ENCODE assay signal across 25 cellular contexts in the genomic region with DNA sequence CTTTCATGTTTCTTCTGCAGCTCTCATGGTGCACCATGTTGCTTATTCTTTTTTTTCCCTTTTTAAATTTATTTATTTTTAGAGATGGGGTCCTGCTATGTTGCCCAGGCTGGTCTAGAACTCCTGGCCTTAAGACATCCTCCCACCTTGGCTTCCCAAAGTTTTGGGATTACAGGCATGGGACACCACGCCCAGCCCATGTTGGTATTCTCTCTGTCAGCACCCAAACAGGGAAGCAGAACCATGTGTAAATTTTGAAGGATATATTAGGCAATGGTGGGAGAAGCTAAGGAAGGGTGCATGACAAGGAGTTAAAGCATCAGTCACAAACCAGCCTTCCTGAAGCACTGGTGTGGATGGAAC. TPM values are rescaled to one million over a fixed set of nuclear protein-coding genes. Genes with fewer than 3 reads are reported as not detected.
DNase-seq lines count a peak whose midpoint lies in the region; ATAC-seq, FAIRE-seq and TF ChIP-seq lines count a peak whose summit lies in the region.
"Had no signal": no experiment of that assay in that cellular context is flagged by ENCODE, and none has a peak within 500 bp of the region (broad histone marks: within the 10 kb centered on the region; RNA-seq: fewer than 3 reads in every experiment).

No MANE protein-coding gene starts in this region.

- H3K79me2 ChIP-seq in astrocyte (ENCODE audit: insufficient read depth, low read length): no peaks in the 10 kb centered on the region

- no peak overlapping the region for H3K4me3 Mint-ChIP-seq in astrocyte (ENCODE audit: unreplicated experiment)
- H3K4me3 Mint-ChIP-seq in activated CD4-positive, alpha-beta memory T cell treated with anti-CD3 and anti-CD28 coated beads for 36 hours: no peak overlapping the region

- H3K4me1 Mint-ChIP-seq in astrocyte (ENCODE audit: low read depth, unreplicated experiment): peaks cover 48% of the 10 kb centered on the region
- no peaks in the 10 kb centered on the region for H3K4me1 Mint-ChIP-seq in activated CD4-positive, alpha-beta memory T cell treated with anti-CD3 and anti-CD28 coated beads for 36 hours (ENCODE audit: low read depth)

- H4K20me1 ChIP-seq in astrocyte (ENCODE audit: insufficient read depth, low read length): no peaks in the 10 kb centered on the region

- peak overlapping the region; percentile 100 for H3K27ac Mint-ChIP-seq in astrocyte (ENCODE audit: unreplicated experiment)
- no peak overlapping the region for H3K27ac Mint-ChIP-seq in activated CD4-positive, alpha-beta memory T cell treated with anti-CD3 and anti-CD28 coated beads for 36 hours

- H3K27me3 Mint-ChIP-seq in astrocyte (ENCODE audit: low read depth, unreplicated experiment): no peaks in the 10 kb centered on the region
- H3K27me3 Mint-ChIP-seq in activated CD4-positive, alpha-beta memory T cell treated with anti-CD3 and anti-CD28 coated beads for 36 hours: peaks cover 4% of the 10 kb centered on the region

- H3K9me3 ChIP-seq in HEK293 (ENCODE audit: control insufficient read depth, insufficient read depth, low read depth, low read length): no peaks in the 10 kb centered on the region
- H3K9me3 ChIP-seq in astrocyte (ENCODE audit: insufficient read depth, low read depth, low read length): no peaks in the 10 kb centered on the region
- H3K9me3 ChIP-seq in thoracic aorta: no peaks in the 10 kb centered on the region
- H3K9me3 ChIP-seq: BE2C, SJSA1 had no signal

- H3K36me3 ChIP-seq in HEK293 (ENCODE audit: control insufficient read depth in 2 of 2, insufficient read depth in 1 of 2, low read length in 2 of 2): no peaks in the 10 kb centered on the region
- no peaks in the 10 kb centered on the region for H3K36me3 ChIP-seq in astrocyte (ENCODE audit: insufficient read depth, low read length)
- H3K36me3 ChIP-seq in thoracic aorta: no peaks in the 10 kb centered on the region
- H3K36me3 ChIP-seq: BE2C, SJSA1 had no signal

- no peak overlapping the region for H2AFZ ChIP-seq in astrocyte (ENCODE audit: low read depth, low read length)
- H2AFZ ChIP-seq: PC-9 had no signal

- POLR2A ChIA-PET in HEK293 (lab: Yijun Ruan, JAX): interaction anchor here (0.7 to 2.2 kb wide), 5 partner anchors 16 to 232 kb away, joined by 3 to 6 read pairs (median 3); partner anchors contain the start of genes EPHX1, PYCR2 and SRP9
- POLR2A ChIA-PET in activated CD4-positive, alpha-beta memory T cell treated with anti-CD3 and anti-CD28 coated beads for 36 hours (lab: Charles Lee): no interaction called here

- peaks cover 1% of the 10 kb centered on the region for H3K36me3 Mint-ChIP-seq in astrocyte (ENCODE audit: low read depth, unreplicated experiment)
- H3K36me3 Mint-ChIP-seq in activated CD4-positive, alpha-beta memory T cell treated with anti-CD3 and anti-CD28 coated beads for 36 hours: no peaks in the 10 kb centered on the region

- H3K27me3 ChIP-seq in astrocyte (ENCODE audit: insufficient read depth, low read length) (no peaks in the 10 kb centered on the region), thoracic aorta (replicated peaks; ENCODE audit: insufficient read depth) (no peaks in the 10 kb centered on the region)
- H3K27me3 ChIP-seq: BE2C, SJSA1 had no signal

- DNase-seq in astrocyte (ENCODE audit: low read depth): no peak
- peak; percentile 5 for DNase-seq in myocyte (ENCODE audit: low read depth)
- no peak for DNase-seq in thoracic aorta (ENCODE audit: low spot score)
- no peak for DNase-seq in activated CD4-positive, alpha-beta memory T cell treated with anti-CD3 and anti-CD28 coated beads for 36 hours
- DNase-seq in AG20443 (ENCODE audit: low spot score): no peak
- DNase-seq in NCI-H146 treated with DMSO at 0.1 percent for 48 hours (lab: John Stamatoyannopoulos, UW; ENCODE audit: unreplicated experiment): no peak
- DNase-seq: BE2C; Calu3; DMS79 treated with DMSO at 0.1 percent for 48 hours; GF-D8; MV-4-11; NCI-H1105; NCI-H1436 treated with DMSO at 0.1 percent for 48 hours; NCI-H446; NCI-H526; NCI-H82; NK-92 treated with Interleukin-12 subunit alpha and Interleukin-12 subunit beta, amount 100 ng/mL, for 24 hours; PC-9 had no signal

- no peak for ATAC-seq in thoracic aorta (ENCODE audit: insufficient number of reproducible peaks, low FRiP score, low read depth)
- ATAC-seq: K562, Right ventricle myocardium inferior had no signal

- TF ChIP-seq CTCF in HEK293 (tag by site-specific recombination; IDR thresholded peaks at IDR 0.05) (no peak), astrocyte (IDR thresholded peaks at IDR 0.05; ENCODE audit: insufficient read depth, low read depth, low read length) (no peak), thoracic aorta (IDR thresholded peaks at IDR 0.05) (no peak)

- no peak overlapping the region for H3K27ac ChIP-seq in HEK293 (ENCODE audit: extremely low read depth, low read depth, low read length)
- H3K27ac ChIP-seq in astrocyte (ENCODE audit: low read depth, low read length): peak overlapping the region; percentile 6
- H3K27ac ChIP-seq in thoracic aorta: peak overlapping the region; percentile 82 to 85
- H3K27ac ChIP-seq: PC-9 had no signal

- H3K4me2 ChIP-seq in astrocyte (ENCODE audit: low read length): no peak overlapping the region
- H3K4me2 ChIP-seq: PC-9 had no signal

- H3K4me3 ChIP-seq in HEK293 (ENCODE audit: low read depth, low read length) (no peak overlapping the region), astrocyte (ENCODE audit: insufficient read depth, low read depth, low read length) (no peak overlapping the region), thoracic aorta (no peak overlapping the region)
- H3K4me3 ChIP-seq: K562, PC-9, SJSA1 had no signal

- intact Hi-C loops in activated CD4-positive, alpha-beta memory T cell treated with anti-CD3 and anti-CD28 coated beads for 36 hours (cut with micrococcal nuclease): no loop called here

- peaks cover 3% of the 10 kb centered on the region for H3K9me3 Mint-ChIP-seq in astrocyte (ENCODE audit: unreplicated experiment)
- H3K9me3 Mint-ChIP-seq in activated CD4-positive, alpha-beta memory T cell treated with anti-CD3 and anti-CD28 coated beads for 36 hours: peaks cover 4% of the 10 kb centered on the region

- no peak overlapping the region for H3K9ac ChIP-seq in astrocyte (ENCODE audit: low read length)

- CTCF ChIA-PET in HEK293 (lab: Yijun Ruan, JAX): interaction anchor here (0.6 to 3.4 kb wide), 8 partner anchors 8 to 218 kb away, joined by 3 to 12 read pairs (median 4); no protein-coding TSS in a partner anchor
- CTCF ChIA-PET in activated CD4-positive, alpha-beta memory T cell treated with anti-CD3 and anti-CD28 coated beads for 36 hours (lab: Charles Lee): no interaction called here

- FAIRE-seq in astrocyte (lab: Jason Lieb, UNC): no peak
- FAIRE-seq: GM12891, GM19239, H54, K562 had no signal

- peaks cover 15% of the 10 kb centered on the region for H3K4me1 ChIP-seq in HEK293 (ENCODE audit: control insufficient read depth, insufficient read depth, low read length)
- peaks cover 26% of the 10 kb centered on the region for H3K4me1 ChIP-seq in astrocyte (ENCODE audit: insufficient read depth, low read length)
- H3K4me1 ChIP-seq in thoracic aorta (ENCODE audit: control insufficient read depth in 1 of 2, low read depth in 2 of 2): peaks cover 41 to 71% of the 10 kb centered on the region in 2 donors

TF ChIP-seq in HEK293, 187 proteins besides CTCF, POLR2A, EP300 and RAD21:
- no peak for TF ChIP-seq ZNF157 (tag by site-specific recombination; IDR thresholded peaks at IDR 0.05)
- peak; percentile 69; the same call in 1 of the 2 replicates for TF ChIP-seq ZNF121 (tag by site-specific recombination; IDR thresholded peaks at IDR 0.05)
TF ChIP-seq in HEK293: peak in this region for 1.

RNA-seq across cellular contexts. Expression of gene ENAH, which starts 39.6 kb away (rescaled TPM):
- 749 and 829 TPM in 2 replicates for total RNA-seq in astrocyte
- 70.3 and 88.1 TPM in 2 replicates for total RNA-seq in myocyte
- polyA plus RNA-seq in myocyte (2012): 65.8 TPM
- 100 to 1,000 TPM; 111 to 119 TPM for total RNA-seq in thoracic aorta
- total RNA-seq in activated CD4-positive, alpha-beta memory T cell treated with anti-CD3 and anti-CD28 coated beads for 36 hours: under 1 TPM; 0.80 to 0.95 TPM

Comparison
In these comparisons a context has a peak if more than half of its experiments do, and no peak if none do; other contexts are left out.
1. RNA of gene ENAH, which starts 39.6 kb away (total RNA-seq): 749 to 829 TPM in astrocyte, 111 to 119 TPM in thoracic aorta and 70.3 to 88.1 TPM in myocyte; 0.80 to 0.95 TPM in activated CD4-positive, alpha-beta memory T cell treated with anti-CD3 and anti-CD28 coated beads for 36 hours; every median in the first group is over 10 times any median in the second.